In the genomic region with DNA sequence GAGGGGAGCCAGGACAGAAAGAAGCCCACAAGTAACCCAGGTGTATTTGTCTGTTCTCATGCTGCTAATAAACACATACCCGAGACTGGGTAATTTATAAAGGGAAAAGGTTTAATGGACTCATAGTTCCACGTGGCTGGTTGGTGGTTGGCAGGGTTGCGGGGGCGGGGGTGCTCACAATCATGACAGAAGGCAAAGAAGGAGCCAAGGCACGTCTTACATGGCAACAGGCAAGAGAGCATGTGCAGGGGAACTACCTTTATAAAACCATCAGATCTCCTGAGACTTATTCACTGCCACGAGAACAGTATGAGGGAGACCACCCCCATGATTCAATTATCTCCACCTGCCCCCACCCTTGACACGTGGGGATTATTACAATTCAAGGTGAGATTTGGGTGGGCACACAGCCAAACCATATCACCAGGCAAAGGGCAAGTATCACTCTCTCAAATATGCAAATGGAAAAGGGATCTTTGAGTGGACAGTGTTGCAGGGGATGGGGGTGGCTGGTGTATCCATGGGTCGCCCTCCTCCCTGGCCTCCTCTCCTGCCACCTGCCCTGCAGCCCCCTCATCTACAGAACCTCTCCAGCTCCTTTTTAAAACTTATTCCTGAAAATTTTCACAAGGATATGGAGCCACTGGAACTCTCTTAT, we compare ENCODE assay signal across 1 cellular context.
TF ChIP-seq lines count a peak whose summit lies in the region.

No MANE protein-coding gene starts in this region.

TF ChIP-seq in K562, 482 proteins besides CTCF, POLR2A, EP300 and RAD21:
- TF ChIP-seq, protein P1, sequence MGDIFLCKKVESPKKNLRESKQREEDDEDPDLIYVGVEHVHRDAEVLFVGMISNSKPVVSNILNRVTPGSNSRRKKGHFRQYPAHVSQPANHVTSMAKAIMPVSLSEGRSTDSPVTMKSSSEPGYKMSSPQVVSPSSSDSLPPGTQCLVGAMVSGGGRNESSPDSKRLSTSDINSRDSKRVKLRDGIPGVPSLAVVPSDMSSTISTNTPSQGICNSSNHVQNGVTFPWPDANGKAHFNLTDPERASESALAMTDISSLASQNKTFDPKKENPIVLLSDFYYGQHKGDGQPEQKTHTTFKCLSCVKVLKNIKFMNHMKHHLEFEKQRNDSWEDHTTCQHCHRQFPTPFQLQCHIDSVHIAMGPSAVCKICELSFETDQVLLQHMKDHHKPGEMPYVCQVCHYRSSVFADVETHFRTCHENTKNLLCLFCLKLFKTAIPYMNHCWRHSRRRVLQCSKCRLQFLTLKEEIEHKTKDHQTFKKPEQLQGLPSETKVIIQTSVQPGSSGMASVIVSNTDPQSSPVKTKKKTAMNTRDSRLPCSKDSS (IDR thresholded peaks at IDR 0.05; ENCODE audit: low read depth, partially characterized antibody) = peak; percentile 14
- TF ChIP-seq EGR1 (conservative IDR thresholded peaks at IDR 0.05) = 0 out of 2 replicates have a peak, but pooled peaks have one; percentile 8
- TF ChIP-seq TRIM28 (IDR thresholded peaks at IDR 0.05) = peak; percentile 74; the same call in 1 of the 2 replicates
- peak; percentile 100 for TF ChIP-seq ZNF431 (CRISPR knock-in tag; IDR thresholded peaks at IDR 0.05)
- TF ChIP-seq, protein P2, sequence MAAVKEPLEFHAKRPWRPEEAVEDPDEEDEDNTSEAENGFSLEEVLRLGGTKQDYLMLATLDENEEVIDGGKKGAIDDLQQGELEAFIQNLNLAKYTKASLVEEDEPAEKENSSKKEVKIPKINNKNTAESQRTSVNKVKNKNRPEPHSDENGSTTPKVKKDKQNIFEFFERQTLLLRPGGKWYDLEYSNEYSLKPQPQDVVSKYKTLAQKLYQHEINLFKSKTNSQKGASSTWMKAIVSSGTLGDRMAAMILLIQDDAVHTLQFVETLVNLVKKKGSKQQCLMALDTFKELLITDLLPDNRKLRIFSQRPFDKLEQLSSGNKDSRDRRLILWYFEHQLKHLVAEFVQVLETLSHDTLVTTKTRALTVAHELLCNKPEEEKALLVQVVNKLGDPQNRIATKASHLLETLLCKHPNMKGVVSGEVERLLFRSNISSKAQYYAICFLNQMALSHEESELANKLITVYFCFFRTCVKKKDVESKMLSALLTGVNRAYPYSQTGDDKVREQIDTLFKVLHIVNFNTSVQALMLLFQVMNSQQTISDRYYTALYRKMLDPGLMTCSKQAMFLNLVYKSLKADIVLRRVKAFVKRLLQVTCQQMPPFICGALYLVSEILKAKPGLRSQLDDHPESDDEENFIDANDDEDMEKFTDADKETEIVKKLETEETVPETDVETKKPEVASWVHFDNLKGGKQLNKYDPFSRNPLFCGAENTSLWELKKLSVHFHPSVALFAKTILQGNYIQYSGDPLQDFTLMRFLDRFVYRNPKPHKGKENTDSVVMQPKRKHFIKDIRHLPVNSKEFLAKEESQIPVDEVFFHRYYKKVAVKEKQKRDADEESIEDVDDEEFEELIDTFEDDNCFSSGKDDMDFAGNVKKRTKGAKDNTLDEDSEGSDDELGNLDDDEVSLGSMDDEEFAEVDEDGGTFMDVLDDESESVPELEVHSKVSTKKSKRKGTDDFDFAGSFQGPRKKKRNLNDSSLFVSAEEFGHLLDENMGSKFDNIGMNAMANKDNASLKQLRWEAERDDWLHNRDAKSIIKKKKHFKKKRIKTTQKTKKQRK (IDR thresholded peaks at IDR 0.05; ENCODE audit: borderline replicate concordance, low read depth, low read length) = peak; percentile 50; the same call in 1 of the 2 replicates
- TF ChIP-seq NFIC (IDR thresholded peaks at IDR 0.05) = peak; percentile 59; the same call in 1 of the 2 replicates
- peak; percentile 77 for TF ChIP-seq ZFP36 (IDR thresholded peaks at IDR 0.05; ENCODE audit: low read depth, low read length, partially characterized antibody)
- peak in 1 of 2 experiments; percentile 81; a peak in 2 of 3 replicates for TF ChIP-seq CBX3 (IDR thresholded peaks at IDR 0.05; ENCODE audit: borderline replicate concordance in 1 of 2, low read length in 2 of 2)
- TF ChIP-seq TRIM24 (IDR thresholded peaks at IDR 0.05) = peak; percentile 45 to 48; a peak in 2 of 4 replicates
